ENCODE assay signal across 8 cellular contexts in genomic region chr5:151770383-151771258, GRCh38.
DNase-seq lines count a peak whose midpoint lies in the region; ATAC-seq and TF ChIP-seq lines count a peak whose summit lies in the region.

No MANE protein-coding gene starts in this region.

- TF ChIP-seq CTCF in astrocyte of the cerebellum (IDR thresholded peaks at IDR 0.05; ENCODE audit: low read depth, low read length, missing control alignments) (no peak), retinal pigment epithelial cell (conservative IDR thresholded peaks at IDR 0.05; ENCODE audit: low read depth, low read length) (peak; percentile 14)

- in situ Hi-C loops in GM18951 (cut with MboI; ENCODE audit: low sequenced_read_pairs, unreplicated experiment) (no loop called here), astrocyte of the cerebellum (cut with HindIII; ENCODE audit: low sequenced_read_pairs) (no loop called here)

- DNase-seq in COLO668 (lab: John Stamatoyannopoulos, UW; ENCODE audit: unreplicated experiment) (peak; percentile 60), NCI-H748 (lab: John Stamatoyannopoulos, UW; ENCODE audit: unreplicated experiment) (peak; percentile 85), astrocyte of the cerebellum (ENCODE audit: low read depth) (peak; percentile 63), hippocampal formation (lab: John Stamatoyannopoulos, UW) (peak; percentile 76 to 78), retinal pigment epithelial cell (ENCODE audit: low read depth) (no peak), GF-D8 (lab: John Stamatoyannopoulos, UW) (no peak)

- ATAC-seq in HG03135 (IDR thresholded peaks at IDR 0.05; ENCODE audit: unreplicated experiment) = peak; percentile 29

- peak overlapping the region; percentile 41 for H3K4me3 ChIP-seq in astrocyte of the cerebellum (ENCODE audit: low read depth, low read length)
- peak overlapping the region; percentile 48 for H3K4me3 ChIP-seq in retinal pigment epithelial cell (ENCODE audit: low read length)

- TF ChIP-seq POLR2A in GM18951 (IDR thresholded peaks at IDR 0.05; ENCODE audit: extremely low read depth, insufficient read depth, insufficient read length) = peak; percentile 80

Comparison
In these comparisons a context has a peak if more than half of its experiments do, and no peak if none do; other contexts are left out.
1. DNase-seq: peak in COLO668 (single experiment), NCI-H748 (single experiment), astrocyte of the cerebellum (single experiment) and hippocampal formation (2 of 2); none in retinal pigment epithelial cell (single experiment) and GF-D8 (single experiment).